9 cellular contexts compared by ENCODE assay signal in the genomic region with DNA sequence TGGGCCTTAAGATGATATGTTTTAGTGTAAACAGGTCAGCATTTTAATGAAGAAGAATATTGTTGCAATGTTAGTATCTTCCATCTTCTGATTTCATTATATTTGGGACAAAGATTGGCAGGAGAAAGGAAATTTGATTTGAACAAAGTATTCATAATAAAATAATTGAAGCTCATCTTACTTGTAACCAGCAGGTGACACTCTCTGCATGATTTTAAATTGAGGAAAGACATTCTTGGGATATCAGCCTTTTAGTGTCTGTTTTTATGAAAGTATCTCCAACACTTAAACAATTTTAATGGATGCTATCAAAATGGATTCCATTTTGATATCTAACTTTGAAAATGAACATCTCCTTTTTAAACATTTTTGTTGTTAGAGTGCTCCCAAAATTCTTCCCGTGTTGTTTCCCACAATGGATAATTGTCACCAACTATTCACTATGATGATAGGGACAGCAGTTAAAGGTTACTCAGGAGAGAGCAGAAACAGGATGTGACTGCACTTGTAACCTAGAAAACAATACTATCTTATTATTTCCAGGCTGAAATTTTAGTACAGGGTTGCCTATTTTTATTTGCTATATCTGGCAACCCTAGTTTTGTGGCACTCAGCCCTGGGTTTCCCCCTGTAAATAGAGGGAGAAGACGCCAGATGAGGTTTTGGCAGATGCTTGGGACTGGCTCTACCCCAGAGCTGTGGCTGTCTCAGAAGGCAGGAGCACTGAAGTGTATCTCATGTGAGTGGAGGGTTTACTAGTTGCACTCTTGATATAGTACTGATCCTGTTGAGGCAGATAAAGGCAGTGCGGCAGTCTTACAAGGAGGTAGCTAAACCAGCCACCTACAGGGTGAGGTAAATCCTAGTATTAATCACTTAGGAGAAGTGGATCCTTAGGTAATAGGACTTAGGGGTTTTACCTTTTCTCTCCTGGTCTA. TPM values are rescaled to one million over a fixed set of nuclear protein-coding genes. Genes with fewer than 3 reads are reported as not detected.
DNase-seq lines count a peak whose midpoint lies in the region; ATAC-seq, FAIRE-seq and TF ChIP-seq lines count a peak whose summit lies in the region.
"Had no signal": no experiment of that assay in that cellular context is flagged by ENCODE, and none has a peak within 500 bp of the region (broad histone marks: within the 10 kb centered on the region; RNA-seq: fewer than 3 reads in every experiment).

No MANE protein-coding gene starts in this region.

- H3K27me3 ChIP-seq in WERI-Rb-1 (ENCODE audit: insufficient read depth, low read depth, severe bottlenecking), result no peaks in the 10 kb centered on the region
- no peaks in the 10 kb centered on the region for H3K27me3 ChIP-seq in esophagus squamous epithelium

- peak; percentile 75 for ATAC-seq in left lobe of liver

- no peaks in the 10 kb centered on the region for H3K4me1 Mint-ChIP-seq in HFFc6 (ENCODE audit: low read depth)
- H3K4me1 Mint-ChIP-seq: activated naive CD4-positive, alpha-beta T cell treated with anti-CD3 and anti-CD28 coated beads, Interleukin-2, amount 50 U/mL, for 24 hours had no signal

- no peaks in the 10 kb centered on the region; the same call in 1 of the 2 replicates for H3K27me3 Mint-ChIP-seq in HFFc6 (ENCODE audit: insufficient read depth)
- H3K27me3 Mint-ChIP-seq: activated naive CD4-positive, alpha-beta T cell treated with anti-CD3 and anti-CD28 coated beads, Interleukin-2, amount 50 U/mL, for 24 hours had no signal

- no peak overlapping the region for H3K27ac Mint-ChIP-seq in HFFc6
- H3K27ac Mint-ChIP-seq: activated naive CD4-positive, alpha-beta T cell treated with anti-CD3 and anti-CD28 coated beads, Interleukin-2, amount 50 U/mL, for 24 hours had no signal

- H3K4me3 ChIP-seq in WERI-Rb-1 (ENCODE audit: low read depth, low read length) (no peak overlapping the region), esophagus squamous epithelium (no peak overlapping the region)

- H3K9me3 ChIP-seq in WERI-Rb-1 (ENCODE audit: severe bottlenecking), result no peaks in the 10 kb centered on the region
- no peaks in the 10 kb centered on the region for H3K9me3 ChIP-seq in esophagus squamous epithelium

- no peaks in the 10 kb centered on the region for H3K4me1 ChIP-seq in esophagus squamous epithelium

- TF ChIP-seq POLR2A in esophagus squamous epithelium (IDR thresholded peaks at IDR 0.05), result no peak

- 44 to 70% methylated on average over 2 to 3 of the region's 3 CpGs for WGBS in esophagus squamous epithelium, 2 donors

- no peak overlapping the region for H3K27ac ChIP-seq in C4-2B
- H3K27ac ChIP-seq in WERI-Rb-1, result peak overlapping the region; percentile 33
- no peak overlapping the region for H3K27ac ChIP-seq in esophagus squamous epithelium

- peak; percentile 83 for TF ChIP-seq CTCF in C4-2B (conservative IDR thresholded peaks at IDR 0.05)
- TF ChIP-seq CTCF in HFFc6 (IDR thresholded peaks at IDR 0.05), result peak; percentile 75
- TF ChIP-seq CTCF in WERI-Rb-1 (IDR thresholded peaks at IDR 0.05; ENCODE audit: low read depth, low read length), result no peak
- TF ChIP-seq CTCF in esophagus squamous epithelium (IDR thresholded peaks at IDR 0.05), result peak in 3 of 6 experiments; percentile 21 to 44 (median 27)

- no peaks in the 10 kb centered on the region for H3K36me3 ChIP-seq in WERI-Rb-1
- no peaks in the 10 kb centered on the region for H3K36me3 ChIP-seq in esophagus squamous epithelium

- FAIRE-seq in HTR-8/SVneo (lab: Jason Lieb, UNC), result no peak

- H3K36me3 Mint-ChIP-seq in HFFc6 (ENCODE audit: low read depth), result no peaks in the 10 kb centered on the region

- DNase-seq in HFFc6, result peak; percentile 11
- peak; percentile 61 for DNase-seq in WERI-Rb-1
- no peak for DNase-seq in left lobe of liver (ENCODE audit: low spot score)
- no peak for DNase-seq in hepatic stellate cell (ENCODE audit: low spot score)
- DNase-seq in nucleus accumbens (lab: John Stamatoyannopoulos, UW), result no peak
- DNase-seq in HTR-8/SVneo (ENCODE audit: insufficient read length, low spot score), result no peak
- no peak for DNase-seq in esophagus squamous epithelium (lab: John Stamatoyannopoulos, UW)

- intact Hi-C loops in esophagus squamous epithelium (cut with DNase I), result no loop called here

- H3K4me3 Mint-ChIP-seq in HFFc6, result no peak overlapping the region
- H3K4me3 Mint-ChIP-seq: activated naive CD4-positive, alpha-beta T cell treated with anti-CD3 and anti-CD28 coated beads, Interleukin-2, amount 50 U/mL, for 24 hours had no signal

- H3K9me3 Mint-ChIP-seq in HFFc6, result no peaks in the 10 kb centered on the region
- H3K9me3 Mint-ChIP-seq: activated naive CD4-positive, alpha-beta T cell treated with anti-CD3 and anti-CD28 coated beads, Interleukin-2, amount 50 U/mL, for 24 hours had no signal

RNA-seq across cellular contexts. Expression of a gene that starts 31.0 kb away (rescaled TPM):
- under 1 TPM in 1 of 6 experiments, not detected in 5; 0.06 TPM for total RNA-seq in HFFc6 (2021; fragmentation: NEBNext Ultra II Directional; extraction: Animal tissue kit (Norgen Biotek cat#: 25700))
- total RNA-seq in left lobe of liver, result 114 TPM
- under 1 TPM in 2 of 4 donors, not detected in 2; 0.38 to 0.76 TPM for total RNA-seq in esophagus squamous epithelium

Comparison
In these comparisons a context has a peak if more than half of its experiments do, and no peak if none do; other contexts are left out.
1. DNase-seq: peak in HFFc6 (single experiment) and WERI-Rb-1 (single experiment); none in left lobe of liver (single experiment), hepatic stellate cell (single experiment), nucleus accumbens (0 of 56), HTR-8/SVneo (single experiment) and esophagus squamous epithelium (single experiment).
2. RNA of a gene that starts 31.0 kb away (total RNA-seq): 114 TPM in left lobe of liver (single experiment); 0.38 to 0.76 TPM in esophagus squamous epithelium and 0.06 TPM in HFFc6; every median in the first group is over 10 times any median in the second.